In the genomic region with DNA sequence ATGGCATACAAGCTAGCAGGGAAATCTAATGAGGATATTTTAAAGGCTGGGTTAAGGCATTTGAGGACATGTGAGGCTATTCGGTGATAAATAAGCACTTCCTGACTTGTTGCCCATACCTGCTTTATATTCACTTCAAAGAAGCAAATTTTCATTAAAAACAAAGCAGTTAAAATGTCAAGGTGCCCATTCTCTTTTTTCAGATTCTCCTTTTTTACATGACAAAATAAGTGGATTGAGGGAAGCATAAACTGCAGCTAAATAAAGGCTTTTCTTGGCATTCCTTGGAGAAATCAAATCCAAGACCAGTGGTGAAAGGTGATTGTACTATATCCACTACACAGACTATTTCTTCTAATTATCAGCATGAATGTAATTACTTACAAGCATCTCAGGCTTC, we compare ENCODE assay signal across 24 cellular contexts.
"Had no signal": no experiment of that assay in that cellular context is flagged by ENCODE, and none has a peak within 500 bp of the region (broad histone marks: within the 10 kb centered on the region; RNA-seq: fewer than 3 reads in every experiment).

No MANE protein-coding gene starts in this region.

- H3K4me1 ChIP-seq: SJCRH30 had no signal

- H3K9me3 Mint-ChIP-seq: IgD-negative memory B cell had no signal

- H3K27ac ChIP-seq: KMS-11, RWPE1, SJCRH30 had no signal

- H3K36me3 Mint-ChIP-seq: IgD-negative memory B cell had no signal

- H3K9me3 ChIP-seq: SJCRH30 had no signal

- H3K4me3 ChIP-seq: K562, SJCRH30 had no signal

- H3K4me1 Mint-ChIP-seq: IgD-negative memory B cell had no signal

- H3K27ac Mint-ChIP-seq: IgD-negative memory B cell had no signal

- H3K4me3 Mint-ChIP-seq: IgD-negative memory B cell had no signal

- H3K36me3 ChIP-seq: SJCRH30 had no signal

- DNase-seq: Kasumi-1, MM.1S, NCI-H1092 treated with DMSO at 0.1 percent for 48 hours, NCI-H1436, NCI-H187, NCI-H2029, NCI-H2081 treated with DMSO at 0.1 percent for 48 hours, NCI-H2171, NCI-H226, NCI-H446, NCI-H510A, NCI-H524 treated with DMSO at 0.1 percent for 48 hours, NCI-H69, NCI-H774, PC-3, SHP77 treated with DMSO at 0.1 percent for 48 hours, SJCRH30 had no signal

- H3K9ac ChIP-seq: KMS-11 had no signal

- H3K4me2 ChIP-seq: KMS-11 had no signal

- ATAC-seq: HepG2, K562, Panc1, PC-3, SK-N-SH treated with all-trans-retinoic acid at 6 μM for 48 hours had no signal
